Comparison of ENCODE assay signal across 1 cellular context in the genomic region with DNA sequence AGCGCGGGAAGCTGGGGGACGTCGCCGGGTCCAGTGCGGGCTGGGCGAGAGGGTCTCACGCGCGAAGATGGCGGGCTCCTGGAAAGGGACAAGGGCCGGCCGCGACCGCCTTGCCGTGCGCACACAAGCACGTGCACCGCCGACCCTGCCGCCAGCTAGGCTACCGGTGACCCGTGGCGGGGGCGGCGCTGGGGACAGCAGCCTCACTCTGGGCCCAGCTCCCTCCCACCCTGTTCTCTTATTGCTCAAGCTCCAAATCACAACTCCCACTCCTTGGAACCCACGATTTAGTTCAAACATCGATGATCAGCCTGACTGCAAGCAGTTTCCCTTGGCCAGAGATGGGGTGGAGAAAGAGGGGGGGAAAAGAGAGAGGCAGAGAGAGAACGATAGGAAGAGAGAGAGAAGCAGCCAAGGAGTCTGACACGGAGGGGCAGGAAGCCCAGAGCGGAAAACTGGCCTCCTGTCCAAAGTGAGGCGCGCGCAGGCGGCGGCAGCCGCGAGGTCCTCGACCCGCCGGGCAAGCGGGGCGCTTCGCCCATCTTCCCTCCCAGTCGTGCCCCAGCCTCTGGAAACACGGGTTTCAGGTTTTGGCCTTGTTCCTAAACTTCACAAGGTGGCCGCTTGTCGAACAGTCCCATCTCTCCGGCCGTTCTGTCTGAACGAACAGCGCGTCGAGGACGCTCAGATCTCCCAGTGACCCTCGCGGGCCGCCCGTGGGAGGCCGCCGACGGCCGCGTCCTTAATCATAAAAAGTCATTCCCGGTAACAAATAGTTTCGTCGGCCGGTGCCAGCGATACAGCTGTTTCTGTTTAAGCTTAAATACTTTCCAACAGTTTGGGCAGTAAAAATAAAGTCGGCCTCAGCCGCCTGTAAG.
TF ChIP-seq lines count a peak whose summit lies in the region.

No MANE protein-coding gene starts in this region.

TF ChIP-seq in HepG2, 621 proteins besides CTCF, POLR2A, EP300 and RAD21 (continued from another document and continues in another):
- TF ChIP-seq SMAD9 (CRISPR knock-in tag; IDR thresholded peaks at IDR 0.05) = no peak
- 0 out of 2 replicates have a peak, but pooled peaks have one; percentile 55 for TF ChIP-seq ZNF878 (CRISPR knock-in tag; IDR thresholded peaks at IDR 0.05)
- TF ChIP-seq NFIC (IDR thresholded peaks at IDR 0.05; ENCODE audit: low read length) = no peak
- no peak for TF ChIP-seq ZNF296 (CRISPR knock-in tag; conservative IDR thresholded peaks at IDR 0.05)
- TF ChIP-seq KLF16 (CRISPR knock-in tag; IDR thresholded peaks at IDR 0.05) = peak in 1 of 2 experiments; percentile 58; a peak in 1 of 4 replicates
- peak; percentile 69; the same call in 1 of the 2 replicates for TF ChIP-seq CCDC6 (CRISPR knock-in tag; IDR thresholded peaks at IDR 0.05)
- TF ChIP-seq, protein P1, sequence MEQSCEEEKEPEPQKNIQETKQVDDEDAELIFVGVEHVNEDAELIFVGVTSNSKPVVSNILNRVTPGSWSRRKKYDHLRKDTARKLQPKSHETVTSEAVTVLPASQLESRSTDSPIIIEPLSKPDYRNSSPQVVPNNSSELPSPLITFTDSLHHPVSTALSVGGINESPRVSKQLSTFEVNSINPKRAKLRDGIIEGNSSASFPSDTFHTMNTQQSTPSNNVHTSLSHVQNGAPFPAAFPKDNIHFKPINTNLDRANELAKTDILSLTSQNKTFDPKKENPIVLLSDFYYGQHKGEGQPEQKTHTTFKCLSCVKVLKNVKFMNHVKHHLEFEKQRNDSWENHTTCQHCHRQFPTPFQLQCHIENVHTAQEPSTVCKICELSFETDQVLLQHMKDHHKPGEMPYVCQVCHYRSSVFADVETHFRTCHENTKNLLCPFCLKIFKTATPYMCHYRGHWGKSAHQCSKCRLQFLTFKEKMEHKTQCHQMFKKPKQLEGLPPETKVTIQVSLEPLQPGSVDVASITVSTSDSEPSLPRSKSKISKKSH (CRISPR knock-in tag; IDR thresholded peaks at IDR 0.05; ENCODE audit: borderline replicate concordance) = peak; percentile 36; the same call in 1 of the 2 replicates
- TF ChIP-seq, protein P2, sequence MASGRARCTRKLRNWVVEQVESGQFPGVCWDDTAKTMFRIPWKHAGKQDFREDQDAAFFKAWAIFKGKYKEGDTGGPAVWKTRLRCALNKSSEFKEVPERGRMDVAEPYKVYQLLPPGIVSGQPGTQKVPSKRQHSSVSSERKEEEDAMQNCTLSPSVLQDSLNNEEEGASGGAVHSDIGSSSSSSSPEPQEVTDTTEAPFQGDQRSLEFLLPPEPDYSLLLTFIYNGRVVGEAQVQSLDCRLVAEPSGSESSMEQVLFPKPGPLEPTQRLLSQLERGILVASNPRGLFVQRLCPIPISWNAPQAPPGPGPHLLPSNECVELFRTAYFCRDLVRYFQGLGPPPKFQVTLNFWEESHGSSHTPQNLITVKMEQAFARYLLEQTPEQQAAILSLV (CRISPR knock-in tag; IDR thresholded peaks at IDR 0.05; ENCODE audit: borderline replicate concordance) = no peak
- peak; percentile 74; the same call in 1 of the 2 replicates for TF ChIP-seq HOXA3 (CRISPR knock-in tag; IDR thresholded peaks at IDR 0.05)
- no peak for TF ChIP-seq SYNCRIP (IDR thresholded peaks at IDR 0.05; ENCODE audit: insufficient read depth, low read depth, low read length)
- no peak for TF ChIP-seq KLF6 (CRISPR knock-in tag; IDR thresholded peaks at IDR 0.05)
- TF ChIP-seq ZSCAN25 (CRISPR knock-in tag; IDR thresholded peaks at IDR 0.05) = no peak; the same call in 1 of the 2 replicates
- no peak for TF ChIP-seq U2AF2 (IDR thresholded peaks at IDR 0.05; ENCODE audit: low read depth, low read length)
- TF ChIP-seq ZIK1 (CRISPR knock-in tag; IDR thresholded peaks at IDR 0.05; ENCODE audit: borderline replicate concordance, low read depth) = 0 out of 2 replicates have a peak, but pooled peaks have one; percentile 56
- TF ChIP-seq, protein P3, sequence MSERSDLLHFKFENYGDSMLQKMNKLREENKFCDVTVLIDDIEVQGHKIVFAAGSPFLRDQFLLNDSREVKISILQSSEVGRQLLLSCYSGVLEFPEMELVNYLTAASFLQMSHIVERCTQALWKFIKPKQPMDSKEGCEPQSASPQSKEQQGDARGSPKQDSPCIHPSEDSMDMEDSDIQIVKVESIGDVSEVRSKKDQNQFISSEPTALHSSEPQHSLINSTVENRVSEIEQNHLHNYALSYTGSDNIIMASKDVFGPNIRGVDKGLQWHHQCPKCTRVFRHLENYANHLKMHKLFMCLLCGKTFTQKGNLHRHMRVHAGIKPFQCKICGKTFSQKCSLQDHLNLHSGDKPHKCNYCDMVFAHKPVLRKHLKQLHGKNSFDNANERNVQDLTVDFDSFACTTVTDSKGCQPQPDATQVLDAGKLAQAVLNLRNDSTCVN (CRISPR knock-in tag; IDR thresholded peaks at IDR 0.05; ENCODE audit: borderline replicate concordance) = no peak
- peak; percentile 46; the same call in 1 of the 2 replicates for TF ChIP-seq ZNF33B (CRISPR knock-in tag; IDR thresholded peaks at IDR 0.05)
- TF ChIP-seq ARNT (IDR thresholded peaks at IDR 0.05) = no peak
- no peak for TF ChIP-seq GATAD1 (CRISPR knock-in tag; IDR thresholded peaks at IDR 0.05)
- TF ChIP-seq MYC (CRISPR knock-in tag; IDR thresholded peaks at IDR 0.05; ENCODE audit: borderline replicate concordance) = peak; percentile 67; the same call in 1 of the 2 replicates
- TF ChIP-seq ZSCAN29 (CRISPR knock-in tag; conservative IDR thresholded peaks at IDR 0.05) = no peak
- 0 out of 2 replicates have a peak, but pooled peaks have one; percentile 58 for TF ChIP-seq EZH2 (conservative IDR thresholded peaks at IDR 0.05; ENCODE audit: low read depth, low read length)
- TF ChIP-seq IKZF4 (CRISPR knock-in tag; IDR thresholded peaks at IDR 0.05; ENCODE audit: borderline replicate concordance, low read depth, not compliant biosample characterization) = peak; percentile 23
- TF ChIP-seq ZNF44 (CRISPR knock-in tag; IDR thresholded peaks at IDR 0.05) = 0 out of 2 replicates have a peak, but pooled peaks have one; percentile 50
- TF ChIP-seq ZFY (CRISPR knock-in tag; IDR thresholded peaks at IDR 0.05) = peak; percentile 41; the same call in 1 of the 2 replicates
- TF ChIP-seq, protein P4, sequence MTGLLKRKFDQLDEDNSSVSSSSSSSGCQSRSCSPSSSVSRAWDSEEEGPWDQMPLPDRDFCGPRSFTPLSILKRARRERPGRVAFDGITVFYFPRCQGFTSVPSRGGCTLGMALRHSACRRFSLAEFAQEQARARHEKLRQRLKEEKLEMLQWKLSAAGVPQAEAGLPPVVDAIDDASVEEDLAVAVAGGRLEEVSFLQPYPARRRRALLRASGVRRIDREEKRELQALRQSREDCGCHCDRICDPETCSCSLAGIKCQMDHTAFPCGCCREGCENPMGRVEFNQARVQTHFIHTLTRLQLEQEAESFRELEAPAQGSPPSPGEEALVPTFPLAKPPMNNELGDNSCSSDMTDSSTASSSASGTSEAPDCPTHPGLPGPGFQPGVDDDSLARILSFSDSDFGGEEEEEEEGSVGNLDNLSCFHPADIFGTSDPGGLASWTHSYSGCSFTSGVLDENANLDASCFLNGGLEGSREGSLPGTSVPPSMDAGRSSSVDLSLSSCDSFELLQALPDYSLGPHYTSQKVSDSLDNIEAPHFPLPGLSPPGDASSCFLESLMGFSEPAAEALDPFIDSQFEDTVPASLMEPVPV (CRISPR knock-in tag; IDR thresholded peaks at IDR 0.05) = peak; percentile 9; the same call in 1 of the 2 replicates
- peak; percentile 29; the same call in 1 of the 2 replicates for TF ChIP-seq SNAI1 (CRISPR knock-in tag; IDR thresholded peaks at IDR 0.05; ENCODE audit: borderline replicate concordance)
- no peak for TF ChIP-seq IRX3 (CRISPR knock-in tag; IDR thresholded peaks at IDR 0.05; ENCODE audit: borderline replicate concordance, low read depth)
- TF ChIP-seq, protein P5, sequence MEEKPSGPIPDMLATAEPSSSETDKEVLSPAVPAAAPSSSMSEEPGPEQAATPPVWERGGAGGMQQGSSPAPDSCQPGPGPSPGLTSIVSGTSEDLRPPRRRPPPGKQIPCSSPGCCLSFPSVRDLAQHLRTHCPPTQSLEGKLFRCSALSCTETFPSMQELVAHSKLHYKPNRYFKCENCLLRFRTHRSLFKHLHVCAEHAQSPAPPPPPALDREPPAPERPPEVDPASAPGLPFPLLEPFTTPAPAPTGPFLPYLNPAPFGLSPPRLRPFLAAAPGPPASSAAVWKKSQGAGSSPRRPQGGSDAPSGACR (CRISPR knock-in tag; IDR thresholded peaks at IDR 0.05) = 0 out of 2 replicates have a peak, but pooled peaks have one; percentile 29
- TF ChIP-seq ATF7 (IDR thresholded peaks at IDR 0.05) = no peak
- no peak for TF ChIP-seq ATF7 (CRISPR knock-in tag; IDR thresholded peaks at IDR 0.05)
- 0 out of 2 replicates have a peak, but pooled peaks have one; percentile 39 for TF ChIP-seq ZFP37 (CRISPR knock-in tag; IDR thresholded peaks at IDR 0.05; ENCODE audit: borderline replicate concordance)
- 0 out of 2 replicates have a peak, but pooled peaks have one; percentile 26 for TF ChIP-seq ZMAT3 (CRISPR knock-in tag; conservative IDR thresholded peaks at IDR 0.05)
- no peak for TF ChIP-seq FOXK1 (CRISPR knock-in tag; IDR thresholded peaks at IDR 0.05; ENCODE audit: borderline replicate concordance, low read depth)
- TF ChIP-seq, protein P6, sequence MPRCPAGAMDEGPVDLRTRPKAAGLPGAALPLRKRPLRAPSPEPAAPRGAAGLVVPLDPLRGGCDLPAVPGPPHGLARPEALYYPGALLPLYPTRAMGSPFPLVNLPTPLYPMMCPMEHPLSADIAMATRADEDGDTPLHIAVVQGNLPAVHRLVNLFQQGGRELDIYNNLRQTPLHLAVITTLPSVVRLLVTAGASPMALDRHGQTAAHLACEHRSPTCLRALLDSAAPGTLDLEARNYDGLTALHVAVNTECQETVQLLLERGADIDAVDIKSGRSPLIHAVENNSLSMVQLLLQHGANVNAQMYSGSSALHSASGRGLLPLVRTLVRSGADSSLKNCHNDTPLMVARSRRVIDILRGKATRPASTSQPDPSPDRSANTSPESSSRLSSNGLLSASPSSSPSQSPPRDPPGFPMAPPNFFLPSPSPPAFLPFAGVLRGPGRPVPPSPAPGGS (CRISPR knock-in tag; IDR thresholded peaks at IDR 0.05) = no peak; the same call in none of the 2 replicates
- TF ChIP-seq, protein P7, sequence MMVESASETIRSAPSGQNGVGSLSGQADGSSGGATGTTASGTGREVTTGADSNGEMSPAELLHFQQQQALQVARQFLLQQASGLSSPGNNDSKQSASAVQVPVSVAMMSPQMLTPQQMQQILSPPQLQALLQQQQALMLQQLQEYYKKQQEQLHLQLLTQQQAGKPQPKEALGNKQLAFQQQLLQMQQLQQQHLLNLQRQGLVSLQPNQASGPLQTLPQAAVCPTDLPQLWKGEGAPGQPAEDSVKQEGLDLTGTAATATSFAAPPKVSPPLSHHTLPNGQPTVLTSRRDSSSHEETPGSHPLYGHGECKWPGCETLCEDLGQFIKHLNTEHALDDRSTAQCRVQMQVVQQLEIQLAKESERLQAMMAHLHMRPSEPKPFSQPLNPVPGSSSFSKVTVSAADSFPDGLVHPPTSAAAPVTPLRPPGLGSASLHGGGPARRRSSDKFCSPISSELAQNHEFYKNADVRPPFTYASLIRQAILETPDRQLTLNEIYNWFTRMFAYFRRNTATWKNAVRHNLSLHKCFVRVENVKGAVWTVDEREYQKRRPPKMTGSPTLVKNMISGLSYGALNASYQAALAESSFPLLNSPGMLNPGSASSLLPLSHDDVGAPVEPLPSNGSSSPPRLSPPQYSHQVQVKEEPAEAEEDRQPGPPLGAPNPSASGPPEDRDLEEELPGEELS (CRISPR knock-in tag; IDR thresholded peaks at IDR 0.05) = no peak
- TF ChIP-seq ZNF552 (CRISPR knock-in tag; IDR thresholded peaks at IDR 0.05; ENCODE audit: borderline replicate concordance) = no peak
- TF ChIP-seq ZNF430 (CRISPR knock-in tag; IDR thresholded peaks at IDR 0.05) = peak; percentile 92
- TF ChIP-seq, protein P8, sequence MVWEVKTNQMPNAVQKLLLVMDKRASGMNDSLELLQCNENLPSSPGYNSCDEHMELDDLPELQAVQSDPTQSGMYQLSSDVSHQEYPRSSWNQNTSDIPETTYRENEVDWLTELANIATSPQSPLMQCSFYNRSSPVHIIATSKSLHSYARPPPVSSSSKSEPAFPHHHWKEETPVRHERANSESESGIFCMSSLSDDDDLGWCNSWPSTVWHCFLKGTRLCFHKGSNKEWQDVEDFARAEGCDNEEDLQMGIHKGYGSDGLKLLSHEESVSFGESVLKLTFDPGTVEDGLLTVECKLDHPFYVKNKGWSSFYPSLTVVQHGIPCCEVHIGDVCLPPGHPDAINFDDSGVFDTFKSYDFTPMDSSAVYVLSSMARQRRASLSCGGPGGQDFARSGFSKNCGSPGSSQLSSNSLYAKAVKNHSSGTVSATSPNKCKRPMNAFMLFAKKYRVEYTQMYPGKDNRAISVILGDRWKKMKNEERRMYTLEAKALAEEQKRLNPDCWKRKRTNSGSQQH (CRISPR knock-in tag; IDR thresholded peaks at IDR 0.05; ENCODE audit: low read depth) = no peak
- TF ChIP-seq, protein P9, sequence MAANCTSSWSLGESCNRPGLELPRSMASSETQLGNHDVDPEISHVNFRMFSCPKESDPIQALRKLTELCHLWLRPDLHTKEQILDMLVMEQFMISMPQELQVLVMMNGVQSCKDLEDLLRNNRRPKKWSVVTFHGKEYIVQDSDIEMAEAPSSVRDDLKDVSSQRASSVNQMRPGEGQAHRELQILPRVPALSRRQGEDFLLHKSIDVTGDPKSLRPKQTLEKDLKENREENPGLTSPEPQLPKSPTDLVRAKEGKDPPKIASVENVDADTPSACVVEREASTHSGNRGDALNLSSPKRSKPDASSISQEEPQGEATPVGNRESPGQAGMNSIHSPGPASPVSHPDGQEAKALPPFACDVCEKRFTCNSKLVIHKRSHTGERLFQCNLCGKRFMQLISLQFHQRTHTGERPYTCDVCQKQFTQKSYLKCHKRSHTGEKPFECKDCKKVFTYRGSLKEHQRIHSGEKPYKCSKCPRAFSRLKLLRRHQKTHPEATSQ (CRISPR knock-in tag; IDR thresholded peaks at IDR 0.05; ENCODE audit: borderline replicate concordance) = no peak
- TF ChIP-seq ZNF570 (CRISPR knock-in tag; IDR thresholded peaks at IDR 0.05; ENCODE audit: borderline replicate concordance) = no peak
- TF ChIP-seq MEIS2 (CRISPR knock-in tag; IDR thresholded peaks at IDR 0.05) = peak; percentile 61; the same call in 1 of the 2 replicates
- TF ChIP-seq ZBTB7A (CRISPR knock-in tag; IDR thresholded peaks at IDR 0.05) = peak; percentile 67; the same call in 1 of the 2 replicates
- TF ChIP-seq, protein P10, sequence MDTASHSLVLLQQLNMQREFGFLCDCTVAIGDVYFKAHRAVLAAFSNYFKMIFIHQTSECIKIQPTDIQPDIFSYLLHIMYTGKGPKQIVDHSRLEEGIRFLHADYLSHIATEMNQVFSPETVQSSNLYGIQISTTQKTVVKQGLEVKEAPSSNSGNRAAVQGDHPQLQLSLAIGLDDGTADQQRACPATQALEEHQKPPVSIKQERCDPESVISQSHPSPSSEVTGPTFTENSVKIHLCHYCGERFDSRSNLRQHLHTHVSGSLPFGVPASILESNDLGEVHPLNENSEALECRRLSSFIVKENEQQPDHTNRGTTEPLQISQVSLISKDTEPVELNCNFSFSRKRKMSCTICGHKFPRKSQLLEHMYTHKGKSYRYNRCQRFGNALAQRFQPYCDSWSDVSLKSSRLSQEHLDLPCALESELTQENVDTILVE (CRISPR knock-in tag; IDR thresholded peaks at IDR 0.05) = peak; percentile 29; the same call in 1 of the 2 replicates
